In genomic region chr3:52203701-52204100, GRCh38 we compare ENCODE assay signal across 1 cellular context.
TF ChIP-seq lines count a peak whose summit lies in the region.

No MANE protein-coding gene starts in this region.

TF ChIP-seq in GM12878, 131 proteins besides CTCF, POLR2A, EP300 and RAD21:
- no peak for TF ChIP-seq FOS (IDR thresholded peaks at IDR 0.05; ENCODE audit: borderline replicate concordance, extremely low read depth, insufficient read length)
TF ChIP-seq in GM12878: peak in this region for 0.
